ENCODE assay signal across 12 cellular contexts in the genomic region with DNA sequence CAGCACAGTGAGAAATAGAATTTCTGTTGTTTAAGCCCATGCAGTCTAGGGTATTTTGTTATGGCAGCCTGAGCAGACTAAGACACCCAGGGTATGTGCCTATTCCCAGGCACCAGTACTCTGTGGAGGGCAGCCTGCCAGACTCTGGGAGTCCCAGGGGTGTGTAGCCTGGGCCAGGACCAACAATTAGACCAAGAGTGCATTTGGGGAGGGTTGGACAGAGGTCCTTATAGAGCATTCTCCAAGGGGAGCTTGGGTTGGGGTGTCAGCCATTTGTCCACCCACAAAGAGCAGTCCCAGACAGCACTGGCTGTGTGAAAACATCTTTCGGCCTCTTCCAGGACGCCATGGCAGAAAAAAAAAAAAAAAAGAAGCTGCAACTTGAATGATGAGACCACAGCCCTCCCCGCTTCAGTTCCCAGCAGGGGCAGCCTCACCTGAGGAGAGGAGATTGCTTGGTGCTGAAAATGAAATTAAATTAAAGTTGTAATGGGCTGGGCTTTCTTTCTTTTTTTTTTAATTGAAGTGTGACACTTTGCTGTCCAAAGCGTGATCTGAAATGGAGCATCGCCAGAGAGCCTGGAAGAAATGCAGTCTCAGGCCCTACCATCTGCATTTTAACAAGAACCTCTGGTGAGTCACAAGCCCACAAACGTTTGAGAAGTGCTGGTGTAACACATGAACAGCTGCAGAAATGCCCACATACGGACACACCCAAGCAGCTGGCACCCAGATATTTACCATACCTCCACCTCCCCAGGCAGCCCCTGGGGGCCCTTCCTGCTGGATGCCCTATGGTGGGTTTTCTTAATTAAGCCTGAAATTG. TPM values are rescaled to one million over a fixed set of nuclear protein-coding genes. Genes with fewer than 3 reads are reported as not detected.
DNase-seq lines count a peak whose midpoint lies in the region; ATAC-seq, FAIRE-seq and TF ChIP-seq lines count a peak whose summit lies in the region.
"Had no signal": no experiment of that assay in that cellular context is flagged by ENCODE, and none has a peak within 500 bp of the region (broad histone marks: within the 10 kb centered on the region; RNA-seq: fewer than 3 reads in every experiment).

No MANE protein-coding gene starts in this region.

- TF ChIP-seq CTCF in MM.1S (IDR thresholded peaks at IDR 0.05; ENCODE audit: low read length): no peak

- no peak overlapping the region for H2AFZ ChIP-seq in MM.1S (ENCODE audit: low read length)

- peak; percentile 67 for FAIRE-seq in RCC 7860 (lab: Jason Lieb, UNC)

- H3K27me3 ChIP-seq in MM.1S (replicated peaks; ENCODE audit: insufficient read depth, low read length): no peaks in the 10 kb centered on the region
- H3K27me3 ChIP-seq: ovary, upper lobe of right lung had no signal

- no peak overlapping the region for H3K9ac ChIP-seq in MM.1S (ENCODE audit: low read length)

- DNase-seq in Right ventricle myocardium superior: no peak
- DNase-seq in cardiac septum (ENCODE audit: low spot score): no peak
- DNase-seq in RCC 7860 (ENCODE audit: low spot score): peak; percentile 34
- DNase-seq in fibroblast of gingiva (ENCODE audit: low read depth): peak; percentile 49
- no peak for DNase-seq in MM.1S
- no peak for DNase-seq in NCI-H187 (lab: John Stamatoyannopoulos, UW)
- no peak for DNase-seq in effector CD4-positive, alpha-beta T cell
- DNase-seq: AML-193, NCI-H1105 treated with DMSO at 0.1 percent for 48 hours, ovary, upper lobe of right lung had no signal

- intact Hi-C loops in Right ventricle myocardium superior (cut with DNase I) (no loop called here), cardiac septum (cut with DNase I) (no loop called here)

- H3K36me3 ChIP-seq in MM.1S (replicated peaks; ENCODE audit: insufficient read depth, low read length): no peaks in the 10 kb centered on the region
- H3K36me3 ChIP-seq: ovary, upper lobe of right lung had no signal

- no peak overlapping the region for H3K27ac ChIP-seq in MM.1S (ENCODE audit: low read length)
- H3K27ac ChIP-seq: ovary, upper lobe of right lung had no signal

- no peaks in the 10 kb centered on the region for H3K4me1 ChIP-seq in MM.1S (ENCODE audit: low read length)
- H3K4me1 ChIP-seq: upper lobe of right lung had no signal

- no peaks in the 10 kb centered on the region for H3K9me3 ChIP-seq in MM.1S (replicated peaks; ENCODE audit: insufficient read depth, low read length)
- H3K9me3 ChIP-seq: ovary, upper lobe of right lung had no signal

- no peak overlapping the region for H3K4me2 ChIP-seq in MM.1S (ENCODE audit: low read depth, low read length)

- no peaks in the 10 kb centered on the region for H3F3A ChIP-seq in MM.1S (ENCODE audit: insufficient read depth, low read length)

- no peaks in the 10 kb centered on the region for H3K79me2 ChIP-seq in MM.1S (ENCODE audit: low read length)

- no peaks in the 10 kb centered on the region for H4K20me1 ChIP-seq in MM.1S (ENCODE audit: insufficient read depth, low read length)

- ATAC-seq in Right ventricle myocardium superior (ENCODE audit: poor library complexity) (peak; percentile 62), HG03571 (IDR thresholded peaks at IDR 0.05; ENCODE audit: unreplicated experiment) (no peak)
- ATAC-seq: upper lobe of right lung had no signal

- H3K4me3 ChIP-seq in MM.1S (ENCODE audit: low read length): no peak overlapping the region
- H3K4me3 ChIP-seq: ovary, upper lobe of right lung had no signal

- no peaks in the 10 kb centered on the region for H3K9me2 ChIP-seq in MM.1S (replicated peaks; ENCODE audit: insufficient read depth, low read length)

RNA-seq across cellular contexts. Expression of a gene that starts 21.3 kb away (rescaled TPM):
- total RNA-seq in Right ventricle myocardium superior: 27.5 TPM
- total RNA-seq in cardiac septum: 24.8 TPM

RNA-seq across cellular contexts. Expression of a gene that starts 57.2 kb away (rescaled TPM):
- total RNA-seq in Right ventricle myocardium superior (0.54 TPM), cardiac septum (0.30 TPM)

Comparison
In these comparisons a context has a peak if more than half of its experiments do, and no peak if none do; other contexts are left out.
1. DNase-seq: peak in RCC 7860 (single experiment) and fibroblast of gingiva (single experiment); none in Right ventricle myocardium superior (single experiment), cardiac septum (single experiment), MM.1S (single experiment), NCI-H187 (0 of 2) and effector CD4-positive, alpha-beta T cell (single experiment).